8 cellular contexts compared by ENCODE assay signal in the genomic region with DNA sequence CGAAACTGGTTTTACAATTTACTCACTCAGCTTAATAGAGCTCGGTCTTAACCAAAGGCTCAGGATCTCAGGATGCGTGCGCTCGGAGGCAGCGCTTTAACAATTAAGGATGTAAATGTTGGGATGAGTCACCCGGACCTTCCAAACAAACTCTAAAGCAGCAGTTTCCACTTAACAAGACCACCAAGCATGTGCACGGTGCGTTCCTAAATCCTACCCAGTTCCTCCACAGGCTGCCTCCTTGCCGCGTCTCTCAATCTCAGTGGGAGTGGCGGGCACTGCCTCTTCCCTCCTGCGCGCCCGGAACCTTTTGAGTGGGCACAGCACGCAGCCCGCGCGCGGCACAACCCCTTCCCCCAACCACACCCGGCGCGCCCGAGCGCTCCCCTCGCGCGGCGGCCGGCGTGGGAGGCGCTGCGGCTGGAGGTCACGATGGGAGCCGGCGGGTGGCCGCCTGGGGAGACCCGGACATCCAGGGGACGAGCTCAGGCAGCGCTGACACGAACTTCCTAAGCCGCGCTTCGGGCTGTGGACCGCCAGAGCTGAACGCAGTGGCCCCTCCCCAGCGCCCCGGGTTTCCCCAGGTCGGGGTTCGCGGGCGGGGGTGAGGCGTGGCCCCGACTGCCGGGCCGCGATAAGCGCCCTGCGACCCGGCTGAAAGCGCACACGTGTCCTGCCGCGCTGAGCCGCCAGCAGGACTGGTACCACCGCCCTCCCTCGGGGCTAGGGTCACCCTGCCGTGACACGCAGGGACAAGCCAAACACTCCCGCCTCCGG. TPM values are rescaled to one million over a fixed set of nuclear protein-coding genes. Genes with fewer than 3 reads are reported as not detected.
DNase-seq lines count a peak whose midpoint lies in the region; ATAC-seq and TF ChIP-seq lines count a peak whose summit lies in the region.

A gene (minus strand): TSS at position 280 of the 777 bp plus-strand sequence. CDS start 18,644 bp downstream, outside the sequence.

- POLR2A ChIA-PET in activated CD4-positive, alpha-beta memory T cell treated with anti-CD3 and anti-CD28 coated beads for 36 hours (lab: Charles Lee) = no interaction called here

- no peak for TF ChIP-seq EP300 in Ishikawa (IDR thresholded peaks at IDR 0.05; ENCODE audit: borderline replicate concordance)

- peak within 1 kb of the TSS; percentile 71 for H3K4me3 Mint-ChIP-seq in activated CD4-positive, alpha-beta memory T cell treated with anti-CD3 and anti-CD28 coated beads for 36 hours
- peak within 1 kb of the TSS; percentile 82 to 85 for H3K4me3 Mint-ChIP-seq in stimulated activated naive B cell treated with anti-CD40 and anti-IgM and Interleukin-4, amounts not matched to agents 10 μg/mL and 1 μg/mL and 100 μg/mL, for 72 hours

- peaks cover 6% of the 10 kb centered on the region for H3K27me3 Mint-ChIP-seq in activated CD4-positive, alpha-beta memory T cell treated with anti-CD3 and anti-CD28 coated beads for 36 hours
- peaks cover 0 to 9% of the 10 kb centered on the region in 2 donors for H3K27me3 Mint-ChIP-seq in stimulated activated naive B cell treated with anti-CD40 and anti-IgM and Interleukin-4, amounts not matched to agents 10 μg/mL and 1 μg/mL and 100 μg/mL, for 72 hours

- CTCF ChIA-PET in activated CD4-positive, alpha-beta memory T cell treated with anti-CD3 and anti-CD28 coated beads for 36 hours (lab: Charles Lee) = interaction anchor here (1.2 kb wide), 1 partner anchor 125 kb away, joined by 4 read pairs; no protein-coding TSS in a partner anchor

- peaks cover 14% of the 10 kb centered on the region for H3K4me1 Mint-ChIP-seq in activated CD4-positive, alpha-beta memory T cell treated with anti-CD3 and anti-CD28 coated beads for 36 hours (ENCODE audit: low read depth)
- peaks cover 7 to 10% of the 10 kb centered on the region in 2 donors for H3K4me1 Mint-ChIP-seq in stimulated activated naive B cell treated with anti-CD40 and anti-IgM and Interleukin-4, amounts not matched to agents 10 μg/mL and 1 μg/mL and 100 μg/mL, for 72 hours

- ATAC-seq in GM21360 (IDR thresholded peaks at IDR 0.05; ENCODE audit: unreplicated experiment) = peak; percentile 67
- ATAC-seq in stimulated activated naive B cell treated with anti-CD40 and anti-IgM and Interleukin-4, amounts not matched to agents 10 μg/mL and 1 μg/mL and 100 μg/mL, for 72 hours (replicated peaks) = peak; percentile 79 to 86

- DNase-seq in CMK (ENCODE audit: low read depth) = peak; percentile 24
- peak; percentile 53 for DNase-seq in activated CD4-positive, alpha-beta memory T cell treated with anti-CD3 and anti-CD28 coated beads for 36 hours
- peak; percentile 24 for DNase-seq in epidermal melanocyte (ENCODE audit: insufficient read length, low spot score)
- peak; percentile 11 for DNase-seq in mucosa of gallbladder (ENCODE audit: low spot score)
- DNase-seq in stimulated activated naive B cell treated with anti-CD40 and anti-IgM and Interleukin-4, amounts not matched to agents 10 μg/mL and 1 μg/mL and 100 μg/mL, for 72 hours = peak; percentile 50
- no peak for DNase-seq in HPDE6-E6E7 (ENCODE audit: extremely low spot score)

- TF ChIP-seq RAD21 in Ishikawa (IDR thresholded peaks at IDR 0.05; ENCODE audit: low read depth) = no peak

- H3K36me3 Mint-ChIP-seq in activated CD4-positive, alpha-beta memory T cell treated with anti-CD3 and anti-CD28 coated beads for 36 hours = no peaks in the 10 kb centered on the region
- peaks cover 0 to 4% of the 10 kb centered on the region in 2 donors for H3K36me3 Mint-ChIP-seq in stimulated activated naive B cell treated with anti-CD40 and anti-IgM and Interleukin-4, amounts not matched to agents 10 μg/mL and 1 μg/mL and 100 μg/mL, for 72 hours

- H3K27ac Mint-ChIP-seq in activated CD4-positive, alpha-beta memory T cell treated with anti-CD3 and anti-CD28 coated beads for 36 hours = peak within 1 kb of the TSS; percentile 55
- peak within 1 kb of the TSS; percentile 59 for H3K27ac Mint-ChIP-seq in stimulated activated naive B cell treated with anti-CD40 and anti-IgM and Interleukin-4, amounts not matched to agents 10 μg/mL and 1 μg/mL and 100 μg/mL, for 72 hours

- intact Hi-C loops in activated CD4-positive, alpha-beta memory T cell treated with anti-CD3 and anti-CD28 coated beads for 36 hours (cut with micrococcal nuclease) = loop anchor here (1.0 to 2.0 kb wide), 3 partner anchors 38 to 364 kb away; a partner anchor contains a TSS

- no peaks in the 10 kb centered on the region for H3K9me3 Mint-ChIP-seq in activated CD4-positive, alpha-beta memory T cell treated with anti-CD3 and anti-CD28 coated beads for 36 hours
- peaks cover 0 to 4% of the 10 kb centered on the region in 2 donors for H3K9me3 Mint-ChIP-seq in stimulated activated naive B cell treated with anti-CD40 and anti-IgM and Interleukin-4, amounts not matched to agents 10 μg/mL and 1 μg/mL and 100 μg/mL, for 72 hours

TF ChIP-seq in Ishikawa, 13 proteins besides CTCF, POLR2A, EP300 and RAD21:
- TF ChIP-seq FOXM1 (IDR thresholded peaks at IDR 0.05; ENCODE audit: borderline replicate concordance, low read depth) (no peak), TAF1 (IDR thresholded peaks at IDR 0.05; ENCODE audit: low read depth) (no peak), TCF12 (IDR thresholded peaks at IDR 0.05; ENCODE audit: low read depth) (no peak), TEAD4 (IDR thresholded peaks at IDR 0.05) (no peak), CEBPB (IDR thresholded peaks at IDR 0.05) (no peak), EGR1 (IDR thresholded peaks at IDR 0.05) (no peak), YY1 (IDR thresholded peaks at IDR 0.05; ENCODE audit: low read depth) (no peak), ZBTB7A (IDR thresholded peaks at IDR 0.05; ENCODE audit: low read depth) (0 out of 2 replicates have a peak, but pooled peaks have one; percentile 38), NFIC (IDR thresholded peaks at IDR 0.05) (no peak), CREB1 (IDR thresholded peaks at IDR 0.05; ENCODE audit: low read depth) (no peak)
- TF ChIP-seq, protein P1, sequence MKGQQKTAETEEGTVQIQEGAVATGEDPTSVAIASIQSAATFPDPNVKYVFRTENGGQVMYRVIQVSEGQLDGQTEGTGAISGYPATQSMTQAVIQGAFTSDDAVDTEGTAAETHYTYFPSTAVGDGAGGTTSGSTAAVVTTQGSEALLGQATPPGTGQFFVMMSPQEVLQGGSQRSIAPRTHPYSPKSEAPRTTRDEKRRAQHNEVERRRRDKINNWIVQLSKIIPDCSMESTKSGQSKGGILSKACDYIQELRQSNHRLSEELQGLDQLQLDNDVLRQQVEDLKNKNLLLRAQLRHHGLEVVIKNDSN (IDR thresholded peaks at IDR 0.05) = peak; percentile 39; the same call in 1 of the 2 replicates
- TF ChIP-seq, protein P2, sequence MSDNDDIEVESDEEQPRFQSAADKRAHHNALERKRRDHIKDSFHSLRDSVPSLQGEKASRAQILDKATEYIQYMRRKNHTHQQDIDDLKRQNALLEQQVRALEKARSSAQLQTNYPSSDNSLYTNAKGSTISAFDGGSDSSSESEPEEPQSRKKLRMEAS (IDR thresholded peaks at IDR 0.05) = peak; percentile 65; the same call in 1 of the 2 replicates
- TF ChIP-seq, protein P3, sequence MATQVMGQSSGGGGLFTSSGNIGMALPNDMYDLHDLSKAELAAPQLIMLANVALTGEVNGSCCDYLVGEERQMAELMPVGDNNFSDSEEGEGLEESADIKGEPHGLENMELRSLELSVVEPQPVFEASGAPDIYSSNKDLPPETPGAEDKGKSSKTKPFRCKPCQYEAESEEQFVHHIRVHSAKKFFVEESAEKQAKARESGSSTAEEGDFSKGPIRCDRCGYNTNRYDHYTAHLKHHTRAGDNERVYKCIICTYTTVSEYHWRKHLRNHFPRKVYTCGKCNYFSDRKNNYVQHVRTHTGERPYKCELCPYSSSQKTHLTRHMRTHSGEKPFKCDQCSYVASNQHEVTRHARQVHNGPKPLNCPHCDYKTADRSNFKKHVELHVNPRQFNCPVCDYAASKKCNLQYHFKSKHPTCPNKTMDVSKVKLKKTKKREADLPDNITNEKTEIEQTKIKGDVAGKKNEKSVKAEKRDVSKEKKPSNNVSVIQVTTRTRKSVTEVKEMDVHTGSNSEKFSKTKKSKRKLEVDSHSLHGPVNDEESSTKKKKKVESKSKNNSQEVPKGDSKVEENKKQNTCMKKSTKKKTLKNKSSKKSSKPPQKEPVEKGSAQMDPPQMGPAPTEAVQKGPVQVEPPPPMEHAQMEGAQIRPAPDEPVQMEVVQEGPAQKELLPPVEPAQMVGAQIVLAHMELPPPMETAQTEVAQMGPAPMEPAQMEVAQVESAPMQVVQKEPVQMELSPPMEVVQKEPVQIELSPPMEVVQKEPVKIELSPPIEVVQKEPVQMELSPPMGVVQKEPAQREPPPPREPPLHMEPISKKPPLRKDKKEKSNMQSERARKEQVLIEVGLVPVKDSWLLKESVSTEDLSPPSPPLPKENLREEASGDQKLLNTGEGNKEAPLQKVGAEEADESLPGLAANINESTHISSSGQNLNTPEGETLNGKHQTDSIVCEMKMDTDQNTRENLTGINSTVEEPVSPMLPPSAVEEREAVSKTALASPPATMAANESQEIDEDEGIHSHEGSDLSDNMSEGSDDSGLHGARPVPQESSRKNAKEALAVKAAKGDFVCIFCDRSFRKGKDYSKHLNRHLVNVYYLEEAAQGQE (IDR thresholded peaks at IDR 0.05; ENCODE audit: low read depth) = no peak

RNA-seq across cellular contexts. Expression of the gene that starts here (rescaled TPM):
- under 1 TPM; 0.75 to 0.81 TPM for total RNA-seq in activated CD4-positive, alpha-beta memory T cell treated with anti-CD3 and anti-CD28 coated beads for 36 hours
- total RNA-seq in mucosa of gallbladder = 3.5 TPM

Comparison
In these comparisons a context has a peak if more than half of its experiments do, and no peak if none do; other contexts are left out.
1. Peak in DNase-seq in activated CD4-positive, alpha-beta memory T cell treated with anti-CD3 and anti-CD28 coated beads for 36 hours; RNA of the gene not detected or under 1 TPM.